In the genomic region with DNA sequence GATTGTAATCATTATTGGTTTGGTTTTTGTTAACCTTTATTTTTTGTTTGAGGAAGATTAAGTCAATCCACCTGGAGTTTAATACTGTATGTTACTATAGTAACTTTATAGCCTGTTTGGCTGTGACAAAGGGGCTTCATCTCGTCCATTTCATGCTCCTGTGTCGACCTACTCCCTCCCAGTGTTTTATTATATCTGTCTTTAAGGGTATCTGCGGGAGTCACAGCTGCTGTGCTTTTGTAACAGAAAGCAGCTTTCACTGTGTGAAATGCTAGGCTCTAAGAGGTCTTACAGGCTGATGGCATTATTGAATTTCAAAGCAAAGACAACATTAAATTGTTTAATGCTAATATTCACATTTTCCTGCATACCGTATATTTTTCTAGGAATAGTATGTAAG, we compare ENCODE assay signal across 25 cellular contexts.
"Had no signal": no experiment of that assay in that cellular context is flagged by ENCODE, and none has a peak within 500 bp of the region (broad histone marks: within the 10 kb centered on the region; RNA-seq: fewer than 3 reads in every experiment).

No MANE protein-coding gene starts in this region.

- H3K36me3 ChIP-seq: left ventricle myocardium inferior, right atrium auricular region, tibial artery, uterus had no signal

- H3K27ac ChIP-seq: body of pancreas, coronary artery, left ventricle myocardium inferior, right atrium auricular region, tibial artery, uterus had no signal

- DNase-seq: activated B cell treated with CpG ODN at 0.5 μM for 24 hours; activated CD4-positive, alpha-beta T cell treated with anti-CD3 and anti-CD28 coated beads, Interleukin-2, amount 10 ng/mL, durations not matched to agents 24 days and 14 days; activated CD8-positive, alpha-beta memory T cell treated with anti-CD3 and anti-CD28 coated beads, Interleukin-2, amount 50 U/mL, for 4 hours; activated CD8-positive, alpha-beta T cell treated with anti-CD3 and anti-CD28 coated beads, Interleukin-2, amount 10 ng/mL, durations not matched to agents 7 days and 5 days; activated effector memory CD4-positive, alpha-beta T cell treated with anti-CD3 and anti-CD28 coated beads, Interleukin-2, amount 50 U/mL, for 16 hours; activated T-cell treated with anti-CD3 and anti-CD28 coated beads, Interleukin-2, amount 50 U/mL, for 48 hours; amniotic stem cell; body of pancreas; central memory CD4-positive, alpha-beta T cell; effector CD4-positive, alpha-beta T cell; foreskin fibroblast; hypothalamus; kidney; left ventricle myocardium inferior; naive thymus-derived CD8-positive, alpha-beta T cell; nucleus accumbens; posterior cingulate gyrus; stimulated activated CD4-positive, alpha-beta T cell treated with anti-CD3 and anti-CD28 coated beads, Interleukin-15, amount 100 ng/mL, for 24 hours; stimulated activated CD4-positive, alpha-beta T cell treated with anti-CD3 and anti-CD28 coated beads, Interleukin-4, amount 100 ng/mL, for 1 hour; stimulated activated naive B cell treated with anti-CD40 and anti-IgM and Interleukin-4, amounts not matched to agents 10 μg/mL and 1 μg/mL and 100 μg/mL, for 72 hours; tibial artery; uterus had no signal

- H3K9me3 Mint-ChIP-seq: activated B cell treated with CpG ODN at 0.5 μM for 24 hours; activated CD4-positive, alpha-beta T cell treated with anti-CD3 and anti-CD28 coated beads, Interleukin-2, amount 10 ng/mL, durations not matched to agents 24 days and 14 days; stimulated activated naive B cell treated with anti-CD40 and anti-IgM and Interleukin-4, amounts not matched to agents 10 μg/mL and 1 μg/mL and 100 μg/mL, for 72 hours had no signal

- H3K27me3 ChIP-seq: body of pancreas, right atrium auricular region, tibial artery, uterus had no signal

- H3K27ac Mint-ChIP-seq: activated B cell treated with CpG ODN at 0.5 μM for 24 hours; activated CD4-positive, alpha-beta T cell treated with anti-CD3 and anti-CD28 coated beads, Interleukin-2, amount 10 ng/mL, durations not matched to agents 24 days and 14 days; activated CD8-positive, alpha-beta T cell treated with anti-CD3 and anti-CD28 coated beads, Interleukin-2, amount 10 ng/mL, durations not matched to agents 7 days and 5 days; activated naive CD8-positive, alpha-beta T cell; naive thymus-derived CD8-positive, alpha-beta T cell; stimulated activated naive B cell treated with anti-CD40 and anti-IgM and Interleukin-4, amounts not matched to agents 10 μg/mL and 1 μg/mL and 100 μg/mL, for 72 hours had no signal

- H3K4me1 ChIP-seq: body of pancreas, left ventricle myocardium inferior, right atrium auricular region, tibial artery, uterus had no signal

- H3K9me3 ChIP-seq: body of pancreas, left ventricle myocardium inferior, right atrium auricular region, tibial artery, uterus had no signal

- H3K27me3 Mint-ChIP-seq: activated B cell treated with CpG ODN at 0.5 μM for 24 hours; activated CD4-positive, alpha-beta T cell treated with anti-CD3 and anti-CD28 coated beads, Interleukin-2, amount 10 ng/mL, durations not matched to agents 24 days and 14 days; activated naive CD8-positive, alpha-beta T cell; naive thymus-derived CD8-positive, alpha-beta T cell; stimulated activated naive B cell treated with anti-CD40 and anti-IgM and Interleukin-4, amounts not matched to agents 10 μg/mL and 1 μg/mL and 100 μg/mL, for 72 hours had no signal

- H3K4me3 ChIP-seq: body of pancreas, coronary artery, left ventricle myocardium inferior, right atrium auricular region, tibial artery, uterus had no signal

- H3K36me3 Mint-ChIP-seq: activated naive CD8-positive, alpha-beta T cell; naive thymus-derived CD8-positive, alpha-beta T cell; stimulated activated naive B cell treated with anti-CD40 and anti-IgM and Interleukin-4, amounts not matched to agents 10 μg/mL and 1 μg/mL and 100 μg/mL, for 72 hours had no signal

- H3K4me3 Mint-ChIP-seq: activated B cell treated with CpG ODN at 0.5 μM for 24 hours; activated CD4-positive, alpha-beta T cell treated with anti-CD3 and anti-CD28 coated beads, Interleukin-2, amount 10 ng/mL, durations not matched to agents 24 days and 14 days; activated CD8-positive, alpha-beta T cell treated with anti-CD3 and anti-CD28 coated beads, Interleukin-2, amount 10 ng/mL, durations not matched to agents 7 days and 5 days; activated naive CD8-positive, alpha-beta T cell; naive thymus-derived CD8-positive, alpha-beta T cell; stimulated activated naive B cell treated with anti-CD40 and anti-IgM and Interleukin-4, amounts not matched to agents 10 μg/mL and 1 μg/mL and 100 μg/mL, for 72 hours had no signal

- H3K4me1 Mint-ChIP-seq: activated B cell treated with CpG ODN at 0.5 μM for 24 hours; activated CD4-positive, alpha-beta T cell treated with anti-CD3 and anti-CD28 coated beads, Interleukin-2, amount 10 ng/mL, durations not matched to agents 24 days and 14 days; naive thymus-derived CD8-positive, alpha-beta T cell; stimulated activated naive B cell treated with anti-CD40 and anti-IgM and Interleukin-4, amounts not matched to agents 10 μg/mL and 1 μg/mL and 100 μg/mL, for 72 hours had no signal
